Comparison of ENCODE assay signal across 19 cellular contexts in the genomic region with DNA sequence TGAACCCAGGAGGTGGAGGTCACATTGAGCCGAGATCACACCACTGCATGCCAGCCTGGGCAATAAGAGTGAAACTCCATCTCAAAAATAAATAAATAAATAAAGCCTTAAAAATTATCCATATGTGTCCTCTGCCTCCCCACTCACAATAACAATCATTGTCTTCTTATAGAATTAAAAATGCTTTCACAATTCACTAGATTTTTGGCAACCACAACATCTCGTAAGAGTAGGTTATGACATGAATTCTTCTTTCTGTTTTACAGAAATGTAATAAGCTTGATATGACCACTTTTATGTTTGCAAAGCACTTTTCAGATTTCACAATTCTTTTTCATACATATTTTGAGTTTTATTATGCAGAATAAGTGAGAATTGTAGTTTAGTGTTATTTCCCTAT.
"Had no signal": no experiment of that assay in that cellular context is flagged by ENCODE, and none has a peak within 500 bp of the region (broad histone marks: within the 10 kb centered on the region; RNA-seq: fewer than 3 reads in every experiment).

No MANE protein-coding gene starts in this region.

- H3K4me3 ChIP-seq: MG63, PC-9, Peyer's patch, SJCRH30, SK-N-MC had no signal

- H3K4me2 ChIP-seq: PC-9 had no signal

- H3K9me3 ChIP-seq: SJCRH30 had no signal

- H3K27ac ChIP-seq: PC-9, Peyer's patch, SJCRH30, SK-N-MC had no signal

- H3K27me3 ChIP-seq: MG63, Peyer's patch, SJCRH30 had no signal

- H2AFZ ChIP-seq: PC-9 had no signal

- H3K36me3 ChIP-seq: Peyer's patch, SJCRH30 had no signal

- DNase-seq: KBM-7, MG63, NCI-H1092 treated with DMSO at 0.1 percent for 48 hours, NCI-H1436, NCI-H187, NCI-H2029, NCI-H2081 treated with DMSO at 0.1 percent for 48 hours, NCI-H2171, NCI-H446, NCI-H510A, NCI-H524 treated with DMSO at 0.1 percent for 48 hours, NCI-H69, NCI-H774, PC-9, Peyer's patch, SHP77 treated with DMSO at 0.1 percent for 48 hours, SJCRH30 had no signal

- ATAC-seq: Right ventricle myocardium inferior had no signal

- H3K4me1 ChIP-seq: Peyer's patch, SJCRH30 had no signal
